In the genomic region with DNA sequence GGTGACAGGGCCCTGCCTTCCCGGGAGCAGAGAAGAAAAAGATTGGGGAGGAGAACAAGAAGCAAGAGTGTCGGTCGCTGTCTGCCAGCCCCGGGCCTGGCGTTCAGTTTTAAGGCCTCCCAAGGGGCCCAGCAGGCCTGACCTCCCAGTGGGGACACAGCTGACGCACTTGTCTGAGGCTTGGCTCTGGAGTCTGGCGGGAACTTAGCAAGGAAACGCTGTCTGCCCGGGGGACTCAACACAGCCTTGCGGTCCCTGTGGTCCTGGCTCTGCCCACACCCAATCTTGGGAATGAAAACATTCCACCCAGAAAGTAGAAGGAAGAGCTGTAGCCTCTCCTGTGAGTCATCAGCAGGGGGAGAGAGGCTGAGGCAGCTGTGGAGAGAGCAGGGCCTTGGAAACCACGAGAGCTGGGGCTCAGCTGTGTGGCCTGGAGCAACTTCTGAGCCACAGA, we compare ENCODE assay signal across 8 cellular contexts. TPM values are rescaled to one million over a fixed set of nuclear protein-coding genes. Genes with fewer than 3 reads are reported as not detected.
DNase-seq lines count a peak whose midpoint lies in the region; ATAC-seq, FAIRE-seq and TF ChIP-seq lines count a peak whose summit lies in the region.

No MANE protein-coding gene starts in this region.

- TF ChIP-seq CTCF in A549 (IDR thresholded peaks at IDR 0.05) (no peak), bronchial epithelial cell (IDR thresholded peaks at IDR 0.05; ENCODE audit: insufficient read depth, low read length, severe bottlenecking) (no peak), thoracic aorta (IDR thresholded peaks at IDR 0.05) (peak; percentile 16)

- no peak for TF ChIP-seq POLR2A in A549 (IDR thresholded peaks at IDR 0.05; ENCODE audit: low read length)

- H3K9me3 ChIP-seq in A549 (no peaks in the 10 kb centered on the region), thoracic aorta (no peaks in the 10 kb centered on the region)

- FAIRE-seq in A549 (lab: Jason Lieb, UNC): no peak
- peak; percentile 93 for FAIRE-seq in HTR-8/SVneo (lab: Jason Lieb, UNC)
- FAIRE-seq in bronchial epithelial cell (lab: Jason Lieb, UNC): no peak

- H3K27me3 ChIP-seq in bronchial epithelial cell (ENCODE audit: control insufficient read depth, insufficient read depth, low read length) (no peaks in the 10 kb centered on the region), thoracic aorta (replicated peaks; ENCODE audit: insufficient read depth) (no peaks in the 10 kb centered on the region)

- CTCF ChIA-PET in A549 (lab: Yijun Ruan, JAX): interaction anchor here (0.7 to 1.3 kb wide), 6 partner anchors 9 to 188 kb away, joined by 3 to 7 read pairs (median 4); no protein-coding TSS in a partner anchor

- H3K27ac ChIP-seq in A549 (peak overlapping the region; percentile 54 to 79), thoracic aorta (peak overlapping the region; percentile 86 to 92)

- H3K4me3 ChIP-seq in A549 (no peak overlapping the region), bronchial epithelial cell (ENCODE audit: low read depth, low read length) (no peak overlapping the region), thoracic aorta (peak overlapping the region; percentile 28)

- no peaks in the 10 kb centered on the region for H3K27me3 Mint-ChIP-seq in activated naive CD8-positive, alpha-beta T cell treated with anti-CD3 and anti-CD28 coated beads for 36 hours

- no peak for TF ChIP-seq RAD21 in A549 (conservative IDR thresholded peaks at IDR 0.05 in 1 of 2, IDR thresholded peaks at IDR 0.05 in 1 of 2)

- H3K4me3 Mint-ChIP-seq in activated naive CD8-positive, alpha-beta T cell treated with anti-CD3 and anti-CD28 coated beads for 36 hours: no peak overlapping the region

- peaks cover 44% of the 10 kb centered on the region for H3K4me1 ChIP-seq in A549
- H3K4me1 ChIP-seq in thoracic aorta (ENCODE audit: control insufficient read depth in 1 of 2, low read depth in 2 of 2): peaks cover 29 to 65% of the 10 kb centered on the region in 2 donors

- DNase-seq in A549 (ENCODE audit: low read depth in 1 of 2, low spot score in 1 of 2) (peak; percentile 17 to 46), HTR-8/SVneo (ENCODE audit: insufficient read length, low spot score) (peak; percentile 94), bronchial epithelial cell (ENCODE audit: low read depth) (peak; percentile 84), left kidney (ENCODE audit: low read depth, low spot score) (peak; percentile 39), thoracic aorta (ENCODE audit: low spot score) (peak; percentile 69), T-helper 1 cell (no peak)
- DNase-seq in activated naive CD8-positive, alpha-beta T cell treated with anti-CD3 and anti-CD28 coated beads for 36 hours: no peak
- no peak for DNase-seq in activated naive CD4-positive, alpha-beta T cell treated with Interleukin-2 at 50 U/mL for 16 hours

- no peaks in the 10 kb centered on the region for H3K9me3 Mint-ChIP-seq in activated naive CD8-positive, alpha-beta T cell treated with anti-CD3 and anti-CD28 coated beads for 36 hours

- TF ChIP-seq EP300 in A549 (IDR thresholded peaks at IDR 0.05): no peak

- no peaks in the 10 kb centered on the region for H3K36me3 ChIP-seq in bronchial epithelial cell (ENCODE audit: control insufficient read depth, insufficient read depth, low read length)
- no peaks in the 10 kb centered on the region for H3K36me3 ChIP-seq in thoracic aorta

- H3K4me1 Mint-ChIP-seq in activated naive CD8-positive, alpha-beta T cell treated with anti-CD3 and anti-CD28 coated beads for 36 hours: peaks cover 21% of the 10 kb centered on the region

- peak overlapping the region; percentile 37 for H3K4me2 ChIP-seq in A549

- no peaks in the 10 kb centered on the region for H3K36me3 Mint-ChIP-seq in activated naive CD8-positive, alpha-beta T cell treated with anti-CD3 and anti-CD28 coated beads for 36 hours

- POLR2A ChIA-PET in A549 (lab: Yijun Ruan, JAX): interaction anchor here (1.0 kb wide), 1 partner anchor 35 kb away, joined by 6 read pairs; no protein-coding TSS in a partner anchor

- 61% methylated on average over 9 of the region's 11 CpGs for WGBS in A549 (ENCODE audit: missing lambda C conversion rate)

- H3K27ac Mint-ChIP-seq in activated naive CD8-positive, alpha-beta T cell treated with anti-CD3 and anti-CD28 coated beads for 36 hours: no peak overlapping the region

- peak; percentile 70 for ATAC-seq in A549
- peak; percentile 92 for ATAC-seq in thoracic aorta (ENCODE audit: insufficient number of reproducible peaks, low FRiP score, low read depth)

TF ChIP-seq in A549, 52 proteins besides CTCF, POLR2A, EP300 and RAD21:
- TF ChIP-seq CEBPB (IDR thresholded peaks at IDR 0.05) (no peak), FOSB (CRISPR knock-in tag; IDR thresholded peaks at IDR 0.05) (no peak), FOSL2 (IDR thresholded peaks at IDR 0.05) (no peak), FOSL2 (CRISPR knock-in tag; IDR thresholded peaks at IDR 0.05) (peak; percentile 40; the same call in 1 of the 2 replicates)

RNA-seq across cellular contexts. Expression of a gene that starts 54.4 kb away (rescaled TPM):
- 9.6 and 11.6 TPM in 2 replicates for polyA plus RNA-seq in A549 (2011; rRNA removed)
- polyA plus RNA-seq in A549 (2012; cell fraction: cytosol; rRNA removed): 2.5 and 3.6 TPM in 2 replicates
- polyA plus RNA-seq in A549 (2012; cell fraction: nucleus; rRNA removed): 2.4 and 3.3 TPM in 2 replicates
- polyA plus RNA-seq in A549 (2017; fragmentation: RNase III; extraction: RNeasy Plus Mini Kit Qiagen cat#74134 plus additional on column Dnase treatment): 4.3 to 4.9 TPM (median 4.6 TPM) in 3 replicates
- 11.5 and 11.6 TPM in 2 replicates for polyA minus RNA-seq in A549 (2011; rRNA and poly(A)+ RNA removed)
- total RNA-seq in bronchial epithelial cell: 6.1 and 6.9 TPM in 2 replicates
- total RNA-seq in thoracic aorta: 10 to 100 TPM; 18.0 to 18.3 TPM
- total RNA-seq in activated naive CD8-positive, alpha-beta T cell treated with anti-CD3 and anti-CD28 coated beads for 36 hours: 1 to 10 TPM; 8.5 to 9.8 TPM

Comparison
In these comparisons a context has a peak if more than half of its experiments do, and no peak if none do; other contexts are left out.
1. DNase-seq: peak in A549 (2 of 2), HTR-8/SVneo (single experiment), bronchial epithelial cell (single experiment), left kidney (single experiment) and thoracic aorta (single experiment); none in T-helper 1 cell (0 of 5), activated naive CD8-positive, alpha-beta T cell treated with anti-CD3 and anti-CD28 coated beads for 36 hours (single experiment) and activated naive CD4-positive, alpha-beta T cell treated with Interleukin-2 at 50 U/mL for 16 hours (single experiment).